In the genomic region with DNA sequence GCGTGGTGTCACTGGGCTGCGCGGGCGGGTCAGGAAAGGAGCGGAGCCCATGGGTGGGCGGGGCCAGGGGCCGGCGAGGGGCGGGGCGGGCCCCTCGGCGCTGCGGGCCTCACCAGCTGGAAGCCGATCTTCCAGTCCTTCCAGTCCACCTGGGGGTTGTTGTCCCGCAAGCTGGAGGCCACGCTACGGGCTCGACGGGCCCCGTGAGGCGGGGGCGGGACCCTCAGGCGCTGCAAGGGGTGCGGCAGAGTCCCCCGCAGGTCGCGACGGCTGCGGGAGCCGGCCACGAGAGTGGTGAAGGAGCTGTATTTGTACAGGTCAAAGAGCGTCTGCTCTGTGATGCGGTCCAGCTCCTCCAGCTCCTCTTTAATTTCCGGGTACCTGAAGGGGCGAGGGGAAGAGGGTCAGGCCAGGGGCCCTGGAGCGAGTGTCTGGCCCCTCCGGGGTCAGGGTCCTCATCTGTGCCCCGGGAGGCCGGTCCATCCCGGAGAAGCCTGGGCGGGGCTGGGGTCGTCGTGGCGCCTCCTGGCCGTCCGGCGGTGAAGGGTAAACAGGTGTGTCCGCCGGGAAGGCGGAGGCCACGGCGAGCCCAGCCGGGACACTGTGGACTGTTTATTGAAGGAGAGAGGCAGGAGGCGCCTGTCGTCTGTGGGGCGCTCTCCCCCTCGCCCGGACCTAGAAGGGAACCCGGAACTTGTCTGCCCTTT, we compare ENCODE assay signal across 1 cellular context.
TF ChIP-seq lines count a peak whose summit lies in the region.

No MANE protein-coding gene starts in this region.

TF ChIP-seq in K562, 482 proteins besides CTCF, POLR2A, EP300 and RAD21 (continued from another document):
- TF ChIP-seq RERE (CRISPR knock-in tag; IDR thresholded peaks at IDR 0.05; ENCODE audit: borderline replicate concordance), result no peak
